ENCODE assay signal across 9 cellular contexts in genomic region chr14:55160989-55161388, GRCh38. TPM values are rescaled to one million over a fixed set of nuclear protein-coding genes. Genes with fewer than 3 reads are reported as not detected.
DNase-seq lines count a peak whose midpoint lies in the region; ATAC-seq, FAIRE-seq and TF ChIP-seq lines count a peak whose summit lies in the region.
"Had no signal": no experiment of that assay in that cellular context is flagged by ENCODE, and none has a peak within 500 bp of the region (broad histone marks: within the 10 kb centered on the region; RNA-seq: fewer than 3 reads in every experiment).

No MANE protein-coding gene starts in this region.

- peak; percentile 58 for FAIRE-seq in TTC549 (lab: Jason Lieb, UNC)

- H3K27me3 ChIP-seq in HL-60 (ENCODE audit: insufficient read depth, poor library complexity, severe bottlenecking) = no peaks in the 10 kb centered on the region
- no peaks in the 10 kb centered on the region for H3K27me3 ChIP-seq in left ventricle myocardium inferior (ENCODE audit: low read depth)
- no peaks in the 10 kb centered on the region for H3K27me3 ChIP-seq in testis

- H3K36me3 ChIP-seq in left ventricle myocardium inferior (no peaks in the 10 kb centered on the region), testis (ENCODE audit: low read depth, missing control alignments) (no peaks in the 10 kb centered on the region)

- ATAC-seq in GM21360 (IDR thresholded peaks at IDR 0.05; ENCODE audit: unreplicated experiment) (no peak), HG02840 (IDR thresholded peaks at IDR 0.05; ENCODE audit: low FRiP score, unreplicated experiment) (no peak)

- H3K4me1 ChIP-seq in left ventricle myocardium inferior = no peaks in the 10 kb centered on the region
- H3K4me1 ChIP-seq in testis = no peaks in the 10 kb centered on the region

- no peak for TF ChIP-seq POLR2A in testis (IDR thresholded peaks at IDR 0.05)

- H3K4me3 ChIP-seq in HL-60 (replicated peaks; ENCODE audit: insufficient read depth, low read length) (no peak overlapping the region), left ventricle myocardium inferior (no peak overlapping the region), testis (no peak overlapping the region)

- H3K9me3 ChIP-seq in left ventricle myocardium inferior (replicated peaks) (no peaks in the 10 kb centered on the region), testis (no peaks in the 10 kb centered on the region)

- DNase-seq in COLO829 (ENCODE audit: low spot score) (peak; percentile 43), HL-60 (ENCODE audit: low read depth in 1 of 2, low spot score in 1 of 2) (no peak), left ventricle myocardium inferior (no peak), testis (no peak)
- DNase-seq in stimulated activated CD4-positive, alpha-beta T cell treated with anti-CD3 and anti-CD28 coated beads, Interleukin-12 subunit alpha, Interleukin-12 subunit beta, amount 100 ng/mL, for 4 hours = no peak

- intact Hi-C loops in left ventricle myocardium inferior (cut with micrococcal nuclease) = loop anchor here (1.0 kb wide), 1 partner anchor 72 kb away; no protein-coding TSS in a partner anchor
- intact Hi-C loops in testis (cut with DNase I; ENCODE audit: low total_unique reads) = no loop called here

- TF ChIP-seq CTCF in HL-60 (IDR thresholded peaks at IDR 0.05; ENCODE audit: insufficient read depth, low read length) (peak; percentile 7), left ventricle myocardium inferior (IDR thresholded peaks at IDR 0.05; ENCODE audit: borderline replicate concordance) (peak; percentile 76), testis (IDR thresholded peaks at IDR 0.05) (peak in 2 of 3 experiments; percentile 38 to 52)

- H3K27ac ChIP-seq in HL-60 (replicated peaks) = no peak overlapping the region
- H3K27ac ChIP-seq in left ventricle myocardium inferior (replicated peaks) = no peak overlapping the region
- no peak overlapping the region for H3K27ac ChIP-seq in testis

RNA-seq across cellular contexts. Expression of gene DLGAP5, which starts 30.4 kb away (rescaled TPM):
- total RNA-seq in left ventricle myocardium inferior (0.14 TPM), testis (10 to 100 TPM; 11.2 to 17.2 TPM)
- polyA plus RNA-seq in testis (ENCODE audit: insufficient read depth, low read depth, low replicate concordance) = 15.2 TPM
- polyA plus RNA-seq: IgD-negative memory B cell had no signal

RNA-seq across cellular contexts. Expression of gene LGALS3, which starts 31.9 kb away (rescaled TPM):
- total RNA-seq in left ventricle myocardium inferior (194 TPM), testis (100 to 1,000 TPM; 224 to 274 TPM)
- polyA plus RNA-seq in testis (ENCODE audit: insufficient read depth, low read depth, low replicate concordance) = 169 TPM

Comparison
In these comparisons a context has a peak if more than half of its experiments do, and no peak if none do; other contexts are left out.
1. CTCF ChIP-seq: peak in every context shown above with its lines; median percentile 76 in left ventricle myocardium inferior; 45 in testis; 7 in HL-60.
2. RNA of gene DLGAP5, which starts 30.4 kb away (total RNA-seq): 11.2 to 17.2 TPM in testis; 0.14 TPM in left ventricle myocardium inferior (single experiment); every median in the first group is over 10 times any median in the second.